Comparison of ENCODE assay signal across 7 cellular contexts in the genomic region with DNA sequence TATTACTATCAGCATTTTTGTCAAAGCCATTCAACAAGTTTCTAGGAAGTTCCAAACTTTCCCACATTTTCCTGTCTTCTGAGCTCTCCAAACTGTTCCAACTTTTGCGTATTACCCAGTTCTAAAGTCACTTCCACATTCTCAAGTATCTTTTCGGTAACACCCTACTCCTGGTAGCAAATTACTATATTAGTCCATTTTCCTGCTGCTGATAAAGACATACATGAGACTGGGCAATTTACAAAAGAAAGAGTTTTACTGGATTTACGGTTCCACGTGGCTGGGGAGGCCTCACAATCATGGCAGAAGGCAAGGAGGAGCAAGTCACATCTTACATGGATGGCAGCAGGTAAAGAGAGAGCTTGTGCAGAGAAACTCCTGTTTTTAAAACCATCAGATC. TPM values are rescaled to one million over a fixed set of nuclear protein-coding genes. Genes with fewer than 3 reads are reported as not detected.
"Had no signal": no experiment of that assay in that cellular context is flagged by ENCODE, and none has a peak within 500 bp of the region (broad histone marks: within the 10 kb centered on the region; RNA-seq: fewer than 3 reads in every experiment).

No MANE protein-coding gene starts in this region.

RNA-seq across cellular contexts. Expression of a gene that starts 49.2 kb away (rescaled TPM):
- total RNA-seq: GM23248, GM23338, H1, H4, H7, H9, HFFc6 had no signal
- polyA plus RNA-seq: GM23248, GM23338, H1 had no signal
